ENCODE assay signal across 7 cellular contexts in genomic region chr13:74026753-74027152, GRCh38.
DNase-seq lines count a peak whose midpoint lies in the region; ATAC-seq and TF ChIP-seq lines count a peak whose summit lies in the region.

No MANE protein-coding gene starts in this region.

- no peak overlapping the region for H3K4me3 ChIP-seq in epithelial cell of proximal tubule (ENCODE audit: low read depth, low read length)

- no peak for TF ChIP-seq CTCF in epithelial cell of proximal tubule (conservative IDR thresholded peaks at IDR 0.05; ENCODE audit: low read depth, low read length)

- DNase-seq in activated CD4-positive, alpha-beta T cell treated with anti-CD3 and anti-CD28 coated beads, Interleukin-2, amount 50 U/mL, for 1 hour: peak; percentile 66
- DNase-seq in epithelial cell of proximal tubule (ENCODE audit: low read depth) (peak; percentile 16), SIG-M5 (lab: John Stamatoyannopoulos, UW) (no peak), NCI-H2227 (lab: John Stamatoyannopoulos, UW; ENCODE audit: unreplicated experiment) (no peak)
- DNase-seq in stimulated activated CD8-positive, alpha-beta memory T cell treated with anti-CD3 and anti-CD28 coated beads, Interleukin-15, amount 100 ng/mL, for 1 hour (ENCODE audit: low read depth): peak; percentile 34

- ATAC-seq in GM19372 (IDR thresholded peaks at IDR 0.05; ENCODE audit: low read depth, unreplicated experiment) (peak; percentile 78), HG03378 (IDR thresholded peaks at IDR 0.05; ENCODE audit: unreplicated experiment) (peak; percentile 85)

Comparison
In these comparisons a context has a peak if more than half of its experiments do, and no peak if none do; other contexts are left out.
1. DNase-seq: peak in activated CD4-positive, alpha-beta T cell treated with anti-CD3 and anti-CD28 coated beads, Interleukin-2, amount 50 U/mL, for 1 hour (single experiment), epithelial cell of proximal tubule (single experiment) and stimulated activated CD8-positive, alpha-beta memory T cell treated with anti-CD3 and anti-CD28 coated beads, Interleukin-15, amount 100 ng/mL, for 1 hour (single experiment); none in SIG-M5 (single experiment) and NCI-H2227 (single experiment).